In genomic region chr10:61943699-61944444, GRCh38 we compare ENCODE assay signal across 8 cellular contexts. TPM values are rescaled to one million over a fixed set of nuclear protein-coding genes. Genes with fewer than 3 reads are reported as not detected.
DNase-seq lines count a peak whose midpoint lies in the region; ATAC-seq and TF ChIP-seq lines count a peak whose summit lies in the region.

No MANE protein-coding gene starts in this region.

- H3K4me3 Mint-ChIP-seq in activated CD4-positive, alpha-beta T cell treated with anti-CD3 and anti-CD28 coated beads, Interleukin-2, amount 10 ng/mL, durations not matched to agents 24 days and 14 days = peak overlapping the region; percentile 82

- H3K4me1 Mint-ChIP-seq in activated CD4-positive, alpha-beta T cell treated with anti-CD3 and anti-CD28 coated beads, Interleukin-2, amount 10 ng/mL, durations not matched to agents 24 days and 14 days = peaks cover 48% of the 10 kb centered on the region

- no peaks in the 10 kb centered on the region for H3K27me3 Mint-ChIP-seq in activated CD4-positive, alpha-beta T cell treated with anti-CD3 and anti-CD28 coated beads, Interleukin-2, amount 10 ng/mL, durations not matched to agents 24 days and 14 days

- H3K27ac Mint-ChIP-seq in activated CD4-positive, alpha-beta T cell treated with anti-CD3 and anti-CD28 coated beads, Interleukin-2, amount 10 ng/mL, durations not matched to agents 24 days and 14 days = peak overlapping the region; percentile 93

- intact Hi-C loops in activated CD4-positive, alpha-beta T cell treated with anti-CD3 and anti-CD28 coated beads, Interleukin-2, amount 10 ng/mL, durations not matched to agents 24 days and 14 days (cut with micrococcal nuclease) = loop anchor here (1.0 to 10.0 kb wide), 13 partner anchors 15 to 873 kb away; partner anchors contain the start of gene EGR2

- H3K4me3 ChIP-seq in fibroblast of villous mesenchyme (ENCODE audit: low read depth, low read length) (no peak overlapping the region), skeletal muscle cell (ENCODE audit: low read depth, low read length) (no peak overlapping the region)

- H3K36me3 Mint-ChIP-seq in activated CD4-positive, alpha-beta T cell treated with anti-CD3 and anti-CD28 coated beads, Interleukin-2, amount 10 ng/mL, durations not matched to agents 24 days and 14 days (ENCODE audit: low read depth) = peaks cover 62% of the 10 kb centered on the region

- peak; percentile 45 for ATAC-seq in HG03045 (IDR thresholded peaks at IDR 0.05; ENCODE audit: unreplicated experiment)

- no peak for TF ChIP-seq CTCF in fibroblast of villous mesenchyme (IDR thresholded peaks at IDR 0.05; ENCODE audit: insufficient read depth, low read depth, low read length)

- DNase-seq in activated CD4-positive, alpha-beta T cell treated with anti-CD3 and anti-CD28 coated beads for 48 hours = peak; percentile 42
- DNase-seq in activated CD4-positive, alpha-beta T cell treated with anti-CD3 and anti-CD28 coated beads for 1 hour = no peak
- peak; percentile 73 for DNase-seq in activated CD4-positive, alpha-beta T cell treated with anti-CD3 and anti-CD28 coated beads, Interleukin-2, amount 10 ng/mL, durations not matched to agents 24 days and 14 days
- DNase-seq in fibroblast of villous mesenchyme (ENCODE audit: low read depth) (peak; percentile 48), skeletal muscle cell (ENCODE audit: low read depth) (peak; percentile 31), D341Med (ENCODE audit: low spot score) (no peak), NCI-H1417 (lab: John Stamatoyannopoulos, UW) (no peak)

- H3K9me3 Mint-ChIP-seq in activated CD4-positive, alpha-beta T cell treated with anti-CD3 and anti-CD28 coated beads, Interleukin-2, amount 10 ng/mL, durations not matched to agents 24 days and 14 days = peaks cover 3% of the 10 kb centered on the region

RNA-seq across cellular contexts. Expression of gene ARID5B, which starts 42.4 kb away (rescaled TPM):
- total RNA-seq in activated CD4-positive, alpha-beta T cell treated with anti-CD3 and anti-CD28 coated beads, Interleukin-2, amount 10 ng/mL, durations not matched to agents 24 days and 14 days = 56.9 and 58.2 TPM in 2 replicates
- 126 and 162 TPM in 2 replicates for total RNA-seq in fibroblast of villous mesenchyme

Comparison
In these comparisons a context has a peak if more than half of its experiments do, and no peak if none do; other contexts are left out.
1. DNase-seq: peak in activated CD4-positive, alpha-beta T cell treated with anti-CD3 and anti-CD28 coated beads for 48 hours (single experiment), activated CD4-positive, alpha-beta T cell treated with anti-CD3 and anti-CD28 coated beads, Interleukin-2, amount 10 ng/mL, durations not matched to agents 24 days and 14 days (single experiment), fibroblast of villous mesenchyme (single experiment) and skeletal muscle cell (single experiment); none in activated CD4-positive, alpha-beta T cell treated with anti-CD3 and anti-CD28 coated beads for 1 hour (single experiment), D341Med (single experiment) and NCI-H1417 (0 of 3).